ENCODE assay signal across 1 cellular context in genomic region chr4:118352843-118353373, GRCh38.
TF ChIP-seq lines count a peak whose summit lies in the region.

Gene PRSS12 (minus strand): TSS chr4:118353003. CDS start chr4:118352720, 283 bp downstream.

TF ChIP-seq in HepG2, 621 proteins besides CTCF, POLR2A, EP300 and RAD21 (continued from another document and continues in another):
- TF ChIP-seq KLF12 (CRISPR knock-in tag; IDR thresholded peaks at IDR 0.05; ENCODE audit: borderline replicate concordance) (no peak), CENPX (CRISPR knock-in tag; IDR thresholded peaks at IDR 0.05) (no peak), FIP1L1 (IDR thresholded peaks at IDR 0.05; ENCODE audit: borderline replicate concordance, insufficient read depth, low read depth, low read length) (no peak), ZFY (CRISPR knock-in tag; IDR thresholded peaks at IDR 0.05) (peak; percentile 58; the same call in 1 of the 2 replicates), ZFP36L2 (CRISPR knock-in tag; IDR thresholded peaks at IDR 0.05) (no peak), HNF1B (CRISPR knock-in tag; IDR thresholded peaks at IDR 0.05) (no peak), CHD4 (IDR thresholded peaks at IDR 0.05; ENCODE audit: borderline replicate concordance, low read length) (no peak), NR3C1 (CRISPR knock-in tag; IDR thresholded peaks at IDR 0.05) (no peak), RXRA (CRISPR knock-in tag; IDR thresholded peaks at IDR 0.05) (no peak), TP53 (CRISPR knock-in tag; conservative IDR thresholded peaks at IDR 0.05) (no peak), RBM39 (IDR thresholded peaks at IDR 0.05; ENCODE audit: low read depth, low read length, poor library complexity, severe bottlenecking) (no peak), ZSCAN29 (CRISPR knock-in tag; conservative IDR thresholded peaks at IDR 0.05) (0 out of 2 replicates have a peak, but pooled peaks have one; percentile 33), KLF9 (CRISPR knock-in tag; IDR thresholded peaks at IDR 0.05; ENCODE audit: low read depth) (no peak), EED (CRISPR knock-in tag; IDR thresholded peaks at IDR 0.05) (no peak), FOXK1 (CRISPR knock-in tag; IDR thresholded peaks at IDR 0.05; ENCODE audit: borderline replicate concordance, low read depth) (no peak), GABPB1 (CRISPR knock-in tag; IDR thresholded peaks at IDR 0.05) (peak; percentile 81; the same call in 1 of the 2 replicates), ZNF260 (CRISPR knock-in tag; IDR thresholded peaks at IDR 0.05; ENCODE audit: borderline replicate concordance, low read depth) (no peak), ZNF136 (CRISPR knock-in tag; IDR thresholded peaks at IDR 0.05; ENCODE audit: low read depth) (no peak), ZNF614 (CRISPR knock-in tag; IDR thresholded peaks at IDR 0.05; ENCODE audit: borderline replicate concordance) (0 out of 2 replicates have a peak, but pooled peaks have one; percentile 26), MAX (IDR thresholded peaks at IDR 0.05) (peak; percentile 63), ZIK1 (CRISPR knock-in tag; IDR thresholded peaks at IDR 0.05; ENCODE audit: borderline replicate concordance, low read depth) (no peak), MXD3 (CRISPR knock-in tag; IDR thresholded peaks at IDR 0.05) (no peak), ZNF790 (CRISPR knock-in tag; IDR thresholded peaks at IDR 0.05; ENCODE audit: borderline replicate concordance) (no peak), NFRKB (IDR thresholded peaks at IDR 0.05) (no peak), NFE2 (CRISPR knock-in tag; IDR thresholded peaks at IDR 0.05) (no peak), MIER3 (CRISPR knock-in tag; IDR thresholded peaks at IDR 0.05; ENCODE audit: borderline replicate concordance) (no peak), HOXD1 (CRISPR knock-in tag; IDR thresholded peaks at IDR 0.05) (no peak), POGZ (CRISPR knock-in tag; IDR thresholded peaks at IDR 0.05) (peak; percentile 46; the same call in 1 of the 2 replicates), SPEN (CRISPR knock-in tag; IDR thresholded peaks at IDR 0.05; ENCODE audit: low read depth) (0 out of 2 replicates have a peak, but pooled peaks have one; percentile 40), KMT2B (CRISPR knock-in tag; IDR thresholded peaks at IDR 0.05) (no peak), ZBTB43 (CRISPR knock-in tag; conservative IDR thresholded peaks at IDR 0.05) (no peak), ZNF552 (CRISPR knock-in tag; IDR thresholded peaks at IDR 0.05; ENCODE audit: borderline replicate concordance) (no peak), ZNF333 (CRISPR knock-in tag; IDR thresholded peaks at IDR 0.05; ENCODE audit: borderline replicate concordance) (no peak), GZF1 (CRISPR knock-in tag; IDR thresholded peaks at IDR 0.05) (no peak), RORA (CRISPR knock-in tag; IDR thresholded peaks at IDR 0.05) (no peak), REPIN1 (CRISPR knock-in tag; IDR thresholded peaks at IDR 0.05; ENCODE audit: borderline replicate concordance, low read depth) (0 out of 2 replicates have a peak, but pooled peaks have one; percentile 41), ZNF720 (CRISPR knock-in tag; IDR thresholded peaks at IDR 0.05) (no peak), MYPOP (CRISPR knock-in tag; IDR thresholded peaks at IDR 0.05) (0 out of 2 replicates have a peak, but pooled peaks have one; percentile 44), ZMYM4 (CRISPR knock-in tag; IDR thresholded peaks at IDR 0.05) (peak; percentile 60; the same call in 1 of the 2 replicates), MTF2 (CRISPR knock-in tag; IDR thresholded peaks at IDR 0.05; ENCODE audit: borderline replicate concordance) (peak; percentile 83; the same call in 1 of the 2 replicates), ARID4A (CRISPR knock-in tag; IDR thresholded peaks at IDR 0.05; ENCODE audit: borderline replicate concordance) (peak; percentile 27; the same call in 1 of the 2 replicates), TRIM24 (CRISPR knock-in tag; IDR thresholded peaks at IDR 0.05) (no peak), ZNF280D (CRISPR knock-in tag; IDR thresholded peaks at IDR 0.05) (no peak), CSRNP1 (CRISPR knock-in tag; IDR thresholded peaks at IDR 0.05) (0 out of 2 replicates have a peak, but pooled peaks have one; percentile 35), ZNF513 (CRISPR knock-in tag; conservative IDR thresholded peaks at IDR 0.05) (no peak), ELK4 (CRISPR knock-in tag; IDR thresholded peaks at IDR 0.05; ENCODE audit: borderline replicate concordance) (no peak), ZNF570 (CRISPR knock-in tag; IDR thresholded peaks at IDR 0.05; ENCODE audit: borderline replicate concordance) (no peak), HNRNPLL (IDR thresholded peaks at IDR 0.05; ENCODE audit: low read depth, low read length, poor library complexity, severe bottlenecking) (peak; percentile 51), ZNF367 (CRISPR knock-in tag; IDR thresholded peaks at IDR 0.05; ENCODE audit: borderline replicate concordance) (no peak), CBFB (CRISPR knock-in tag; IDR thresholded peaks at IDR 0.05) (0 out of 2 replicates have a peak, but pooled peaks have one; percentile 47), ISX (CRISPR knock-in tag; conservative IDR thresholded peaks at IDR 0.05) (no peak), ZNF674 (CRISPR knock-in tag; IDR thresholded peaks at IDR 0.05; ENCODE audit: low read depth) (no peak), MTA3 (CRISPR knock-in tag; IDR thresholded peaks at IDR 0.05) (no peak), YEATS4 (CRISPR knock-in tag; IDR thresholded peaks at IDR 0.05; ENCODE audit: borderline replicate concordance) (peak; percentile 30; the same call in 1 of the 2 replicates), ATM (IDR thresholded peaks at IDR 0.05; ENCODE audit: borderline replicate concordance) (no peak)
